Comparison of ENCODE assay signal across 10 cellular contexts in the genomic region with DNA sequence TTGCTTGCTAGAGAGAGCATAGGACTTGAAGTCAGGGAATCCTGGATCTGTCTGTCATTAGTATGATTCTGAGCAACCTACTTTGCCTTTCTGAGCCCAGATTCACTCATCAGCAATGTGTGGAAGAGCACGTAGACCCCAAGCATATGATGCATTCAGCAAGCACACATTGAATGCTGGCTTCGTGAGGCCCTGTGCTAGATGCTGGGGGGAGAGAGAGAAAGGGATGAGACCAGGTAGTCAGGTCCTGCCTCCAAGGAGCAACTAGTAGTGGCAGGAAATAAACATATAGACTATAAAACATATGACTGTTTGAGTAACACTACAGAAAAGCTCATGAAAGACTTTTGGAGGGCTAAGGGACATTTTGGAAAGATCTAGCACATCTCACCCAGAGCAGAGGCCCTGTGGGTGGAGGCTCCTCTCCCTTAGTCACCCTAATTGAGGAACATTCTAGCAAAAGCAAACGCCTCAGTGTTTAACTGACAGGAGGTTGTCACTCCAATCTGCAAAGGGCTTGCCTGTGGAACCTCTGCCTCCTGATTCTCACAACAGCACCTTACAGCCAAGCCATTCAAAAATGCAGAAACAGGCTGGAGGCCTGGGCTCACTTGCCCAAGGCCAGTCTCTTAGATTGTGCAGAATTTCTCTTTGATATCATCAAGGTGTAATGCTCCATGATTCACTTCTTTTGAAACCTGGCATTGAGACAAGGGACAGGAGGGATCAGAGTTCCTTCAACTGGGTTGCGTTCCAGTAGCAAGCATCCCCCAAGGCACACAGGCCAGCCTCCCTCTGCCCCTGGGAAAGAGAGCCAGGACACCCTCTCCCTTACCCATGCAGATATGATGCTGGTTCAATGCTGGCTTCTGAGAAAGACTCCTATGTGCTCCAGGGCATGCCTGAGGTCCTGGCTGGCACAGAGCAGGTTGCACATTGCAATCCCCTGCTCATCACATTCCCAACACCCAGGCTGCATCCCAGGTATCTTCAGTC. TPM values are rescaled to one million over a fixed set of nuclear protein-coding genes. Genes with fewer than 3 reads are reported as not detected.
DNase-seq lines count a peak whose midpoint lies in the region; ATAC-seq and TF ChIP-seq lines count a peak whose summit lies in the region.
"Had no signal": no experiment of that assay in that cellular context is flagged by ENCODE, and none has a peak within 500 bp of the region (broad histone marks: within the 10 kb centered on the region; RNA-seq: fewer than 3 reads in every experiment).

No MANE protein-coding gene starts in this region.

- H3K27me3 Mint-ChIP-seq in effector memory CD8-positive, alpha-beta T cell, result no peaks in the 10 kb centered on the region
- H3K27me3 Mint-ChIP-seq in stimulated activated naive CD8-positive, alpha-beta T cell treated with anti-CD3 and anti-CD28 coated beads, Interleukin-15, amount 100 ng/mL, for 72 hours, result no peaks in the 10 kb centered on the region

- H3F3A ChIP-seq in SU-DHL-6 (ENCODE audit: insufficient read depth), result peaks cover 42% of the 10 kb centered on the region

- no peaks in the 10 kb centered on the region for H3K36me3 ChIP-seq in SU-DHL-6 (ENCODE audit: low read length)

- TF ChIP-seq CTCF in SU-DHL-6 (IDR thresholded peaks at IDR 0.05; ENCODE audit: insufficient read depth, low read length, poor library complexity, severe bottlenecking) (no peak), omental fat pad (IDR thresholded peaks at IDR 0.05) (no peak)

- peaks cover 3% of the 10 kb centered on the region; the same call in 1 of the 2 replicates for H3K79me2 ChIP-seq in SU-DHL-6 (ENCODE audit: insufficient read depth, low read length)

- peak overlapping the region; percentile 98 to 99 for H3K27ac Mint-ChIP-seq in effector memory CD8-positive, alpha-beta T cell
- peak overlapping the region; percentile 82 to 89 for H3K27ac Mint-ChIP-seq in stimulated activated naive CD8-positive, alpha-beta T cell treated with anti-CD3 and anti-CD28 coated beads, Interleukin-15, amount 100 ng/mL, for 72 hours
- H3K27ac Mint-ChIP-seq: endodermal cell had no signal

- no peaks in the 10 kb centered on the region for H3K9me2 ChIP-seq in SU-DHL-6 (replicated peaks; ENCODE audit: insufficient read depth, low read length)

- peak overlapping the region; percentile 48 for H3K4me3 ChIP-seq in SU-DHL-6 (ENCODE audit: insufficient read depth, low read length, poor library complexity, severe bottlenecking)

- H3K4me2 ChIP-seq in SU-DHL-6 (ENCODE audit: low read depth, low read length, poor library complexity, severe bottlenecking), result peak overlapping the region; percentile 65

- H3K4me3 Mint-ChIP-seq in effector memory CD8-positive, alpha-beta T cell, result peak overlapping the region; percentile 99 to 100
- peak overlapping the region; percentile 99 to 100 for H3K4me3 Mint-ChIP-seq in stimulated activated naive CD8-positive, alpha-beta T cell treated with anti-CD3 and anti-CD28 coated beads, Interleukin-15, amount 100 ng/mL, for 72 hours
- H3K4me3 Mint-ChIP-seq: endodermal cell had no signal

- peak overlapping the region; percentile 94 for H3K27ac ChIP-seq in SU-DHL-6 (ENCODE audit: low read depth, low read length)

- H2AFZ ChIP-seq in SU-DHL-6 (ENCODE audit: low read depth, low read length, severe bottlenecking), result no peak overlapping the region

- H3K9me3 Mint-ChIP-seq in effector memory CD8-positive, alpha-beta T cell, result no peaks in the 10 kb centered on the region
- H3K9me3 Mint-ChIP-seq in stimulated activated naive CD8-positive, alpha-beta T cell treated with anti-CD3 and anti-CD28 coated beads, Interleukin-15, amount 100 ng/mL, for 72 hours, result no peaks in the 10 kb centered on the region
- H3K9me3 Mint-ChIP-seq: endodermal cell had no signal

- H4K20me1 ChIP-seq in SU-DHL-6 (ENCODE audit: low read depth, low read length), result no peaks in the 10 kb centered on the region

- DNase-seq in activated CD4-positive, alpha-beta T cell treated with anti-CD3 and anti-CD28 coated beads for 4 hours, result peak; percentile 25 to 44
- no peak for DNase-seq in activated CD4-positive, alpha-beta T cell treated with anti-CD3 and anti-CD28 coated beads, Interleukin-2, amount 50 U/mL, for 1 hour
- no peak for DNase-seq in effector memory CD8-positive, alpha-beta T cell
- no peak for DNase-seq in stimulated activated naive CD8-positive, alpha-beta T cell treated with anti-CD3 and anti-CD28 coated beads, Interleukin-15, amount 100 ng/mL, for 72 hours
- DNase-seq in omental fat pad (ENCODE audit: low spot score), result no peak
- no peak for DNase-seq in NCI-H128 (lab: John Stamatoyannopoulos, UW; ENCODE audit: unreplicated experiment)
- DNase-seq: activated CD8-positive, alpha-beta memory T cell treated with anti-CD3 and anti-CD28 coated beads, Interleukin-2, amount 50 U/mL, for 48 hours; endodermal cell had no signal

- ATAC-seq in effector memory CD8-positive, alpha-beta T cell (replicated peaks), result no peak
- no peak for ATAC-seq in stimulated activated naive CD8-positive, alpha-beta T cell treated with anti-CD3 and anti-CD28 coated beads, Interleukin-15, amount 100 ng/mL, for 72 hours
- ATAC-seq in HG02852 (IDR thresholded peaks at IDR 0.05; ENCODE audit: unreplicated experiment), result no peak
- no peak for ATAC-seq in omental fat pad (ENCODE audit: low FRiP score)

- H3K36me3 Mint-ChIP-seq in effector memory CD8-positive, alpha-beta T cell (ENCODE audit: insufficient read depth), result peaks cover 67% of the 10 kb centered on the region

- H3K9me3 ChIP-seq in SU-DHL-6 (ENCODE audit: insufficient read depth, low read length), result no peaks in the 10 kb centered on the region

- H3K9ac ChIP-seq in SU-DHL-6 (ENCODE audit: low read length), result peak overlapping the region; percentile 55

- H3K27me3 ChIP-seq in SU-DHL-6 (ENCODE audit: low read length), result no peaks in the 10 kb centered on the region

- peaks cover 77 to 88% of the 10 kb centered on the region in 2 donors for H3K4me1 Mint-ChIP-seq in effector memory CD8-positive, alpha-beta T cell (ENCODE audit: low read depth in 2 of 2)
- peaks cover 55% of the 10 kb centered on the region for H3K4me1 Mint-ChIP-seq in stimulated activated naive CD8-positive, alpha-beta T cell treated with anti-CD3 and anti-CD28 coated beads, Interleukin-15, amount 100 ng/mL, for 72 hours

RNA-seq across cellular contexts. Expression of gene STARD5, which starts 26.1 kb away (rescaled TPM):
- total RNA-seq in omental fat pad, result 1 to 10 TPM; 2.7 to 8.0 (median 5.0) TPM

Comparison
In these comparisons a context has a peak if more than half of its experiments do, and no peak if none do; other contexts are left out.
1. DNase-seq: peak in activated CD4-positive, alpha-beta T cell treated with anti-CD3 and anti-CD28 coated beads for 4 hours (2 of 2); none in activated CD4-positive, alpha-beta T cell treated with anti-CD3 and anti-CD28 coated beads, Interleukin-2, amount 50 U/mL, for 1 hour (single experiment), effector memory CD8-positive, alpha-beta T cell (0 of 3), stimulated activated naive CD8-positive, alpha-beta T cell treated with anti-CD3 and anti-CD28 coated beads, Interleukin-15, amount 100 ng/mL, for 72 hours (0 of 2), omental fat pad (single experiment) and NCI-H128 (single experiment).